3 cellular contexts compared by ENCODE assay signal in the genomic region with DNA sequence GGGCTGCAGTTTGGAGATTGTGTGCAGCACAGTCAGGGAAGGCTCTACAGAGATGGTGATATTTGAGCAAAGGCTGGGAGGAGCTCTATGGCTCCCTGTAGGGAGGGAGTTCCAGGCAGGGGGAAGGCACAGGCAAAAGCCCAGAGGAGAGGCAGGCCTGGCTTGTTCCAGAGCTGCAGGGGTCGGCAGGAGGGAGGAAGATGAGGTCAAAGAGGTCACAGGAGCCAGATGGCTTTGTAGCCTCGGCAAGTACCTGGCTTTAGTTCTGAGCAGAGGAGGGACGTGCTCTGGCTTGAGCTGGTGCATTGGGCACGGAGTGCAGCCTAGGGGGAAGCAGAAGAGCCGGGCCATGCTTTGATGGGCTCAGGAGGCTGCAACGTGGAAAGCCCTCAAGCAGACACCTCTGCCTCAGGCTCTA.
TF ChIP-seq lines count a peak whose summit lies in the region.

No MANE protein-coding gene starts in this region.

TF ChIP-seq in SK-N-SH, 30 proteins besides CTCF, POLR2A, EP300 and RAD21:
- TF ChIP-seq SMC3 (IDR thresholded peaks at IDR 0.05; ENCODE audit: low read depth, low read length): no peak
- no peak for TF ChIP-seq GATA2 (CRISPR knock-in tag; IDR thresholded peaks at IDR 0.05)
- TF ChIP-seq, protein P1, sequence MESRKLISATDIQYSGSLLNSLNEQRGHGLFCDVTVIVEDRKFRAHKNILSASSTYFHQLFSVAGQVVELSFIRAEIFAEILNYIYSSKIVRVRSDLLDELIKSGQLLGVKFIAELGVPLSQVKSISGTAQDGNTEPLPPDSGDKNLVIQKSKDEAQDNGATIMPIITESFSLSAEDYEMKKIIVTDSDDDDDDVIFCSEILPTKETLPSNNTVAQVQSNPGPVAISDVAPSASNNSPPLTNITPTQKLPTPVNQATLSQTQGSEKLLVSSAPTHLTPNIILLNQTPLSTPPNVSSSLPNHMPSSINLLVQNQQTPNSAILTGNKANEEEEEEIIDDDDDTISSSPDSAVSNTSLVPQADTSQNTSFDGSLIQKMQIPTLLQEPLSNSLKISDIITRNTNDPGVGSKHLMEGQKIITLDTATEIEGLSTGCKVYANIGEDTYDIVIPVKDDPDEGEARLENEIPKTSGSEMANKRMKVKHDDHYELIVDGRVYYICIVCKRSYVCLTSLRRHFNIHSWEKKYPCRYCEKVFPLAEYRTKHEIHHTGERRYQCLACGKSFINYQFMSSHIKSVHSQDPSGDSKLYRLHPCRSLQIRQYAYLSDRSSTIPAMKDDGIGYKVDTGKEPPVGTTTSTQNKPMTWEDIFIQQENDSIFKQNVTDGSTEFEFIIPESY (IDR thresholded peaks at IDR 0.05; ENCODE audit: borderline replicate concordance, low read depth): no peak
- TF ChIP-seq FOXJ3 (CRISPR knock-in tag; IDR thresholded peaks at IDR 0.05): no peak
- TF ChIP-seq, protein P2, sequence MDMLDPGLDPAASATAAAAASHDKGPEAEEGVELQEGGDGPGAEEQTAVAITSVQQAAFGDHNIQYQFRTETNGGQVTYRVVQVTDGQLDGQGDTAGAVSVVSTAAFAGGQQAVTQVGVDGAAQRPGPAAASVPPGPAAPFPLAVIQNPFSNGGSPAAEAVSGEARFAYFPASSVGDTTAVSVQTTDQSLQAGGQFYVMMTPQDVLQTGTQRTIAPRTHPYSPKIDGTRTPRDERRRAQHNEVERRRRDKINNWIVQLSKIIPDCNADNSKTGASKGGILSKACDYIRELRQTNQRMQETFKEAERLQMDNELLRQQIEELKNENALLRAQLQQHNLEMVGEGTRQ (IDR thresholded peaks at IDR 0.05; ENCODE audit: borderline replicate concordance, low read depth, low read length): no peak
- TF ChIP-seq MXI1 (IDR thresholded peaks at IDR 0.05; ENCODE audit: low read depth, low read length): no peak

TF ChIP-seq in SK-N-SH treated with all-trans-retinoic acid at 6 μM for 48 hours, 23 proteins besides CTCF, POLR2A, EP300 and RAD21:
- TF ChIP-seq, protein P3, sequence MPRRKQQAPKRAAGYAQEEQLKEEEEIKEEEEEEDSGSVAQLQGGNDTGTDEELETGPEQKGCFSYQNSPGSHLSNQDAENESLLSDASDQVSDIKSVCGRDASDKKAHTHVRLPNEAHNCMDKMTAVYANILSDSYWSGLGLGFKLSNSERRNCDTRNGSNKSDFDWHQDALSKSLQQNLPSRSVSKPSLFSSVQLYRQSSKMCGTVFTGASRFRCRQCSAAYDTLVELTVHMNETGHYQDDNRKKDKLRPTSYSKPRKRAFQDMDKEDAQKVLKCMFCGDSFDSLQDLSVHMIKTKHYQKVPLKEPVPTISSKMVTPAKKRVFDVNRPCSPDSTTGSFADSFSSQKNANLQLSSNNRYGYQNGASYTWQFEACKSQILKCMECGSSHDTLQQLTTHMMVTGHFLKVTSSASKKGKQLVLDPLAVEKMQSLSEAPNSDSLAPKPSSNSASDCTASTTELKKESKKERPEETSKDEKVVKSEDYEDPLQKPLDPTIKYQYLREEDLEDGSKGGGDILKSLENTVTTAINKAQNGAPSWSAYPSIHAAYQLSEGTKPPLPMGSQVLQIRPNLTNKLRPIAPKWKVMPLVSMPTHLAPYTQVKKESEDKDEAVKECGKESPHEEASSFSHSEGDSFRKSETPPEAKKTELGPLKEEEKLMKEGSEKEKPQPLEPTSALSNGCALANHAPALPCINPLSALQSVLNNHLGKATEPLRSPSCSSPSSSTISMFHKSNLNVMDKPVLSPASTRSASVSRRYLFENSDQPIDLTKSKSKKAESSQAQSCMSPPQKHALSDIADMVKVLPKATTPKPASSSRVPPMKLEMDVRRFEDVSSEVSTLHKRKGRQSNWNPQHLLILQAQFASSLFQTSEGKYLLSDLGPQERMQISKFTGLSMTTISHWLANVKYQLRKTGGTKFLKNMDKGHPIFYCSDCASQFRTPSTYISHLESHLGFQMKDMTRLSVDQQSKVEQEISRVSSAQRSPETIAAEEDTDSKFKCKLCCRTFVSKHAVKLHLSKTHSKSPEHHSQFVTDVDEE (CRISPR knock-in tag; IDR thresholded peaks at IDR 0.05): no peak
- no peak for TF ChIP-seq ZNF8 (CRISPR knock-in tag; IDR thresholded peaks at IDR 0.05)
- TF ChIP-seq CSDC2 (CRISPR knock-in tag; IDR thresholded peaks at IDR 0.05): no peak

TF ChIP-seq in H1, 55 proteins besides CTCF, POLR2A, EP300 and RAD21 (continues in another document):
- TF ChIP-seq CEBPB (IDR thresholded peaks at IDR 0.05; ENCODE audit: low read depth, low read length): no peak
- TF ChIP-seq RFX5 (IDR thresholded peaks at IDR 0.05; ENCODE audit: borderline replicate concordance, low read depth, low read length): no peak
- no peak for TF ChIP-seq YY1 (IDR thresholded peaks at IDR 0.05; ENCODE audit: low read depth, low read length)
- no peak for TF ChIP-seq CHD2 (IDR thresholded peaks at IDR 0.05; ENCODE audit: low read length)
- TF ChIP-seq KDM1A (IDR thresholded peaks at IDR 0.05; ENCODE audit: borderline replicate concordance, low read length): peak; percentile 44; the same call in 1 of the 2 replicates
- TF ChIP-seq SAP30 (IDR thresholded peaks at IDR 0.05; ENCODE audit: insufficient read depth, insufficient replicate concordance, low read length): no peak
- TF ChIP-seq ZNF274 (IDR thresholded peaks at IDR 0.05; ENCODE audit: borderline replicate concordance, extremely low read depth, low read length): no peak
- TF ChIP-seq, protein P4, sequence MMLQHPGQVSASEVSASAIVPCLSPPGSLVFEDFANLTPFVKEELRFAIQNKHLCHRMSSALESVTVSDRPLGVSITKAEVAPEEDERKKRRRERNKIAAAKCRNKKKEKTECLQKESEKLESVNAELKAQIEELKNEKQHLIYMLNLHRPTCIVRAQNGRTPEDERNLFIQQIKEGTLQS (IDR thresholded peaks at IDR 0.05; ENCODE audit: insufficient read depth, low read depth, low read length): no peak
- no peak for TF ChIP-seq KDM4A (IDR thresholded peaks at IDR 0.05; ENCODE audit: low read depth, low read length, severe bottlenecking)
- no peak for TF ChIP-seq GABPA (IDR thresholded peaks at IDR 0.05; ENCODE audit: borderline replicate concordance, insufficient read depth, low read length)
- TF ChIP-seq, protein P5, sequence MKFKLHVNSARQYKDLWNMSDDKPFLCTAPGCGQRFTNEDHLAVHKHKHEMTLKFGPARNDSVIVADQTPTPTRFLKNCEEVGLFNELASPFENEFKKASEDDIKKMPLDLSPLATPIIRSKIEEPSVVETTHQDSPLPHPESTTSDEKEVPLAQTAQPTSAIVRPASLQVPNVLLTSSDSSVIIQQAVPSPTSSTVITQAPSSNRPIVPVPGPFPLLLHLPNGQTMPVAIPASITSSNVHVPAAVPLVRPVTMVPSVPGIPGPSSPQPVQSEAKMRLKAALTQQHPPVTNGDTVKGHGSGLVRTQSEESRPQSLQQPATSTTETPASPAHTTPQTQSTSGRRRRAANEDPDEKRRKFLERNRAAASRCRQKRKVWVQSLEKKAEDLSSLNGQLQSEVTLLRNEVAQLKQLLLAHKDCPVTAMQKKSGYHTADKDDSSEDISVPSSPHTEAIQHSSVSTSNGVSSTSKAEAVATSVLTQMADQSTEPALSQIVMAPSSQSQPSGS (IDR thresholded peaks at IDR 0.05; ENCODE audit: low read length): no peak
- no peak for TF ChIP-seq JUN (IDR thresholded peaks at IDR 0.05; ENCODE audit: low read depth, low read length)
- TF ChIP-seq BRCA1 (IDR thresholded peaks at IDR 0.05; ENCODE audit: low read depth, low read length): no peak
- TF ChIP-seq SP4 (IDR thresholded peaks at IDR 0.05; ENCODE audit: low read length): no peak
- TF ChIP-seq SIRT6 (IDR thresholded peaks at IDR 0.05; ENCODE audit: low read length): no peak
- TF ChIP-seq, protein P6, sequence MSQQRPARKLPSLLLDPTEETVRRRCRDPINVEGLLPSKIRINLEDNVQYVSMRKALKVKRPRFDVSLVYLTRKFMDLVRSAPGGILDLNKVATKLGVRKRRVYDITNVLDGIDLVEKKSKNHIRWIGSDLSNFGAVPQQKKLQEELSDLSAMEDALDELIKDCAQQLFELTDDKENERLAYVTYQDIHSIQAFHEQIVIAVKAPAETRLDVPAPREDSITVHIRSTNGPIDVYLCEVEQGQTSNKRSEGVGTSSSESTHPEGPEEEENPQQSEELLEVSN (IDR thresholded peaks at IDR 0.05): peak; percentile 58; the same call in 1 of the 2 replicates
- TF ChIP-seq RBBP5 (IDR thresholded peaks at IDR 0.05; ENCODE audit: borderline replicate concordance, low read depth, low read length): no peak
- TF ChIP-seq POU5F1 (IDR thresholded peaks at IDR 0.05; ENCODE audit: low read depth, low read length): no peak
- TF ChIP-seq, protein P7, sequence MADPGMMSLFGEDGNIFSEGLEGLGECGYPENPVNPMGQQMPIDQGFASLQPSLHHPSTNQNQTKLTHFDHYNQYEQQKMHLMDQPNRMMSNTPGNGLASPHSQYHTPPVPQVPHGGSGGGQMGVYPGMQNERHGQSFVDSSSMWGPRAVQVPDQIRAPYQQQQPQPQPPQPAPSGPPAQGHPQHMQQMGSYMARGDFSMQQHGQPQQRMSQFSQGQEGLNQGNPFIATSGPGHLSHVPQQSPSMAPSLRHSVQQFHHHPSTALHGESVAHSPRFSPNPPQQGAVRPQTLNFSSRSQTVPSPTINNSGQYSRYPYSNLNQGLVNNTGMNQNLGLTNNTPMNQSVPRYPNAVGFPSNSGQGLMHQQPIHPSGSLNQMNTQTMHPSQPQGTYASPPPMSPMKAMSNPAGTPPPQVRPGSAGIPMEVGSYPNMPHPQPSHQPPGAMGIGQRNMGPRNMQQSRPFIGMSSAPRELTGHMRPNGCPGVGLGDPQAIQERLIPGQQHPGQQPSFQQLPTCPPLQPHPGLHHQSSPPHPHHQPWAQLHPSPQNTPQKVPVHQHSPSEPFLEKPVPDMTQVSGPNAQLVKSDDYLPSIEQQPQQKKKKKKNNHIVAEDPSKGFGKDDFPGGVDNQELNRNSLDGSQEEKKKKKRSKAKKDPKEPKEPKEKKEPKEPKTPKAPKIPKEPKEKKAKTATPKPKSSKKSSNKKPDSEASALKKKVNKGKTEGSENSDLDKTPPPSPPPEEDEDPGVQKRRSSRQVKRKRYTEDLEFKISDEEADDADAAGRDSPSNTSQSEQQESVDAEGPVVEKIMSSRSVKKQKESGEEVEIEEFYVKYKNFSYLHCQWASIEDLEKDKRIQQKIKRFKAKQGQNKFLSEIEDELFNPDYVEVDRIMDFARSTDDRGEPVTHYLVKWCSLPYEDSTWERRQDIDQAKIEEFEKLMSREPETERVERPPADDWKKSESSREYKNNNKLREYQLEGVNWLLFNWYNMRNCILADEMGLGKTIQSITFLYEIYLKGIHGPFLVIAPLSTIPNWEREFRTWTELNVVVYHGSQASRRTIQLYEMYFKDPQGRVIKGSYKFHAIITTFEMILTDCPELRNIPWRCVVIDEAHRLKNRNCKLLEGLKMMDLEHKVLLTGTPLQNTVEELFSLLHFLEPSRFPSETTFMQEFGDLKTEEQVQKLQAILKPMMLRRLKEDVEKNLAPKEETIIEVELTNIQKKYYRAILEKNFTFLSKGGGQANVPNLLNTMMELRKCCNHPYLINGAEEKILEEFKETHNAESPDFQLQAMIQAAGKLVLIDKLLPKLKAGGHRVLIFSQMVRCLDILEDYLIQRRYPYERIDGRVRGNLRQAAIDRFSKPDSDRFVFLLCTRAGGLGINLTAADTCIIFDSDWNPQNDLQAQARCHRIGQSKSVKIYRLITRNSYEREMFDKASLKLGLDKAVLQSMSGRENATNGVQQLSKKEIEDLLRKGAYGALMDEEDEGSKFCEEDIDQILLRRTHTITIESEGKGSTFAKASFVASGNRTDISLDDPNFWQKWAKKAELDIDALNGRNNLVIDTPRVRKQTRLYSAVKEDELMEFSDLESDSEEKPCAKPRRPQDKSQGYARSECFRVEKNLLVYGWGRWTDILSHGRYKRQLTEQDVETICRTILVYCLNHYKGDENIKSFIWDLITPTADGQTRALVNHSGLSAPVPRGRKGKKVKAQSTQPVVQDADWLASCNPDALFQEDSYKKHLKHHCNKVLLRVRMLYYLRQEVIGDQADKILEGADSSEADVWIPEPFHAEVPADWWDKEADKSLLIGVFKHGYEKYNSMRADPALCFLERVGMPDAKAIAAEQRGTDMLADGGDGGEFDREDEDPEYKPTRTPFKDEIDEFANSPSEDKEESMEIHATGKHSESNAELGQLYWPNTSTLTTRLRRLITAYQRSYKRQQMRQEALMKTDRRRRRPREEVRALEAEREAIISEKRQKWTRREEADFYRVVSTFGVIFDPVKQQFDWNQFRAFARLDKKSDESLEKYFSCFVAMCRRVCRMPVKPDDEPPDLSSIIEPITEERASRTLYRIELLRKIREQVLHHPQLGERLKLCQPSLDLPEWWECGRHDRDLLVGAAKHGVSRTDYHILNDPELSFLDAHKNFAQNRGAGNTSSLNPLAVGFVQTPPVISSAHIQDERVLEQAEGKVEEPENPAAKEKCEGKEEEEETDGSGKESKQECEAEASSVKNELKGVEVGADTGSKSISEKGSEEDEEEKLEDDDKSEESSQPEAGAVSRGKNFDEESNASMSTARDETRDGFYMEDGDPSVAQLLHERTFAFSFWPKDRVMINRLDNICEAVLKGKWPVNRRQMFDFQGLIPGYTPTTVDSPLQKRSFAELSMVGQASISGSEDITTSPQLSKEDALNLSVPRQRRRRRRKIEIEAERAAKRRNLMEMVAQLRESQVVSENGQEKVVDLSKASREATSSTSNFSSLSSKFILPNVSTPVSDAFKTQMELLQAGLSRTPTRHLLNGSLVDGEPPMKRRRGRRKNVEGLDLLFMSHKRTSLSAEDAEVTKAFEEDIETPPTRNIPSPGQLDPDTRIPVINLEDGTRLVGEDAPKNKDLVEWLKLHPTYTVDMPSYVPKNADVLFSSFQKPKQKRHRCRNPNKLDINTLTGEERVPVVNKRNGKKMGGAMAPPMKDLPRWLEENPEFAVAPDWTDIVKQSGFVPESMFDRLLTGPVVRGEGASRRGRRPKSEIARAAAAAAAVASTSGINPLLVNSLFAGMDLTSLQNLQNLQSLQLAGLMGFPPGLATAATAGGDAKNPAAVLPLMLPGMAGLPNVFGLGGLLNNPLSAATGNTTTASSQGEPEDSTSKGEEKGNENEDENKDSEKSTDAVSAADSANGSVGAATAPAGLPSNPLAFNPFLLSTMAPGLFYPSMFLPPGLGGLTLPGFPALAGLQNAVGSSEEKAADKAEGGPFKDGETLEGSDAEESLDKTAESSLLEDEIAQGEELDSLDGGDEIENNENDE (IDR thresholded peaks at IDR 0.05; ENCODE audit: insufficient replicate concordance, low read length): no peak
- no peak for TF ChIP-seq SRF (IDR thresholded peaks at IDR 0.05; ENCODE audit: low read depth, low read length)
- TF ChIP-seq, protein P8, sequence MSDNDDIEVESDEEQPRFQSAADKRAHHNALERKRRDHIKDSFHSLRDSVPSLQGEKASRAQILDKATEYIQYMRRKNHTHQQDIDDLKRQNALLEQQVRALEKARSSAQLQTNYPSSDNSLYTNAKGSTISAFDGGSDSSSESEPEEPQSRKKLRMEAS (IDR thresholded peaks at IDR 0.05): peak; percentile 42; the same call in 1 of the 2 replicates
- no peak for TF ChIP-seq EZH2 (IDR thresholded peaks at IDR 0.05; ENCODE audit: low read depth, low read length, severe bottlenecking)
- no peak for TF ChIP-seq SP2 (IDR thresholded peaks at IDR 0.05; ENCODE audit: low read length)
- TF ChIP-seq BACH1 (IDR thresholded peaks at IDR 0.05; ENCODE audit: low read length): no peak
- TF ChIP-seq MAFK (IDR thresholded peaks at IDR 0.05; ENCODE audit: low read depth, low read length): no peak
- peak; percentile 82; the same call in 1 of the 2 replicates for TF ChIP-seq TCF12 (IDR thresholded peaks at IDR 0.05; ENCODE audit: low read depth, low read length)
- TF ChIP-seq HDAC2 (IDR thresholded peaks at IDR 0.05; ENCODE audit: borderline replicate concordance in 1 of 2, low read depth in 2 of 2, low read length in 2 of 2): 0 out of 4 replicates have a peak, but pooled peaks of 1 of the 2 experiments have one; percentile 12
- TF ChIP-seq CBX5 (IDR thresholded peaks at IDR 0.05; ENCODE audit: low read depth, low read length): no peak
- TF ChIP-seq SUZ12 (IDR thresholded peaks at IDR 0.05; ENCODE audit: low read length): no peak
- no peak for TF ChIP-seq TEAD4 (IDR thresholded peaks at IDR 0.05; ENCODE audit: low read depth, low read length)
- TF ChIP-seq CREB1 (IDR thresholded peaks at IDR 0.05): no peak
- TF ChIP-seq HDAC6 (IDR thresholded peaks at IDR 0.05; ENCODE audit: low read depth, low read length): no peak
- no peak for TF ChIP-seq BCL11A (IDR thresholded peaks at IDR 0.05; ENCODE audit: low read depth in 2 of 2, low read length in 2 of 2)
- no peak for TF ChIP-seq NANOG (IDR thresholded peaks at IDR 0.05; ENCODE audit: insufficient read depth, low read depth, low read length, poor library complexity, severe bottlenecking)
